Comparison of ENCODE assay signal across 1 cellular context in genomic region chr11:32420139-32420538, GRCh38.
TF ChIP-seq lines count a peak whose summit lies in the region.

No MANE protein-coding gene starts in this region.

TF ChIP-seq in HepG2, 621 proteins besides CTCF, POLR2A, EP300 and RAD21:
- TF ChIP-seq ZNF614 (CRISPR knock-in tag; IDR thresholded peaks at IDR 0.05; ENCODE audit: borderline replicate concordance) (no peak), ZNF790 (CRISPR knock-in tag; IDR thresholded peaks at IDR 0.05; ENCODE audit: borderline replicate concordance) (no peak), KAT2B (IDR thresholded peaks at IDR 0.05; ENCODE audit: borderline replicate concordance, low read depth, low read length) (no peak), NONO (IDR thresholded peaks at IDR 0.05) (no peak), NONO (CRISPR knock-in tag; conservative IDR thresholded peaks at IDR 0.05) (no peak), ZNF629 (CRISPR knock-in tag; conservative IDR thresholded peaks at IDR 0.05) (0 out of 2 replicates have a peak, but pooled peaks have one; percentile 7)
